In the genomic region with DNA sequence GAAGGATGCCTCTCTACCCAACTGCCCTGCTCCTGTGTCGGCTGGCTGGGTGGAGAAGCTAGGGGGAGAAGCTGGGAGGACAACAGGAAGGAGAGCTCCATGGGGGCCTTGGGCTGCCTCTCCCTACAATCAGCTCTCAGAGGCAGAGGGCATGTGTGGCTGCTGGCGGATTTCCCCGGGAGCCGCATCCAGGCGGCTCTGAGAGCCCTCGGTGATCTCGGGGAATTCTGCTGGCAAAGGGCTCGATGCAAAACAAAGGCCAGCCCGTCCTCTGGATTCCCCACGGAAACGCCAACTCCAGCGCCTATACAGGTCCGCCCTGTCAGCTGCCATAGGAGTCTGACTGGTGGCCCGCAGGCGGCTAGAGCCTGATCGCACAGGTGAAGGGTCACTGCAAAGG, we compare ENCODE assay signal across 13 cellular contexts. TPM values are rescaled to one million over a fixed set of nuclear protein-coding genes. Genes with fewer than 3 reads are reported as not detected.
A peak's percentile ranks its signal among the peaks of the same experiment; 100 is the strongest.
DNase-seq lines count a peak whose midpoint lies in the region; ATAC-seq, FAIRE-seq and TF ChIP-seq lines count a peak whose summit lies in the region.
"Had no signal": no experiment of that assay in that cellular context is flagged by ENCODE, and none has a peak within 500 bp of the region (broad histone marks: within the 10 kb centered on the region; RNA-seq: fewer than 3 reads in every experiment).

No MANE protein-coding gene starts in this region.

- no peak for TF ChIP-seq CTCF in chondrocyte (IDR thresholded peaks at IDR 0.05)
- no peak for TF ChIP-seq CTCF in tibial nerve (IDR thresholded peaks at IDR 0.05)
- TF ChIP-seq CTCF in prostate gland (IDR thresholded peaks at IDR 0.05): no peak
- no peak for TF ChIP-seq CTCF in D721Med (IDR thresholded peaks at IDR 0.05; ENCODE audit: insufficient read depth, missing control alignments)

- no peak for TF ChIP-seq EP300 in tibial nerve (IDR thresholded peaks at IDR 0.05)

- H3K4me3 Mint-ChIP-seq in activated CD4-positive, alpha-beta T cell treated with anti-CD3 and anti-CD28 coated beads for 36 hours: no peak overlapping the region
- H3K4me3 Mint-ChIP-seq in chondrocyte (ENCODE audit: unreplicated experiment): no peak overlapping the region
- no peak overlapping the region for H3K4me3 Mint-ChIP-seq in activated naive CD8-positive, alpha-beta T cell treated with anti-CD3 and anti-CD28 coated beads for 36 hours
- H3K4me3 Mint-ChIP-seq: activated CD8-positive, alpha-beta memory T cell treated with anti-CD3 and anti-CD28 coated beads, Interleukin-2, amount 10 ng/mL, durations not matched to agents 7 days and 5 days had no signal

- H3K4me3 ChIP-seq in tibial nerve (no peak overlapping the region), prostate gland (no peak overlapping the region)

- H3K4me1 Mint-ChIP-seq in activated CD4-positive, alpha-beta T cell treated with anti-CD3 and anti-CD28 coated beads for 36 hours: peaks cover 38% of the 10 kb centered on the region
- peaks cover 54% of the 10 kb centered on the region for H3K4me1 Mint-ChIP-seq in chondrocyte (ENCODE audit: low read depth)
- H3K4me1 Mint-ChIP-seq in activated naive CD8-positive, alpha-beta T cell treated with anti-CD3 and anti-CD28 coated beads for 36 hours: peaks cover 23% of the 10 kb centered on the region

- no peak for ATAC-seq in activated CD4-positive, alpha-beta T cell treated with anti-CD3 and anti-CD28 coated beads for 36 hours

- H3K36me3 ChIP-seq in tibial nerve: peaks cover 2 to 64% (median 11%) of the 10 kb centered on the region in 3 donors
- peaks cover 7 to 16% of the 10 kb centered on the region in 2 donors for H3K36me3 ChIP-seq in prostate gland

- H3K9me3 Mint-ChIP-seq in activated CD4-positive, alpha-beta T cell treated with anti-CD3 and anti-CD28 coated beads for 36 hours (ENCODE audit: low read depth): no peaks in the 10 kb centered on the region
- no peaks in the 10 kb centered on the region for H3K9me3 Mint-ChIP-seq in chondrocyte (ENCODE audit: low read depth)
- no peaks in the 10 kb centered on the region for H3K9me3 Mint-ChIP-seq in activated naive CD8-positive, alpha-beta T cell treated with anti-CD3 and anti-CD28 coated beads for 36 hours

- peak overlapping the region; percentile 80 for H3K27ac Mint-ChIP-seq in activated CD4-positive, alpha-beta T cell treated with anti-CD3 and anti-CD28 coated beads for 36 hours
- H3K27ac Mint-ChIP-seq in chondrocyte (ENCODE audit: unreplicated experiment): peak overlapping the region; percentile 100
- no peak overlapping the region for H3K27ac Mint-ChIP-seq in activated naive CD8-positive, alpha-beta T cell treated with anti-CD3 and anti-CD28 coated beads for 36 hours

- DNase-seq in activated CD4-positive, alpha-beta T cell treated with anti-CD3 and anti-CD28 coated beads for 36 hours: no peak
- DNase-seq in activated CD4-positive, alpha-beta T cell treated with anti-CD3 and anti-CD28 coated beads, Interleukin-2, amount 50 U/mL, for 4 hours: no peak
- no peak for DNase-seq in chondrocyte (ENCODE audit: low spot score)
- DNase-seq in lung microvascular endothelial cell (ENCODE audit: low read depth in 2 of 2): peak; percentile 73 to 79
- no peak for DNase-seq in tibial nerve (ENCODE audit: low spot score in 2 of 2)
- no peak for DNase-seq in prostate gland (ENCODE audit: low spot score)
- no peak for DNase-seq in D721Med (ENCODE audit: insufficient read length, low spot score)
- DNase-seq in activated naive CD8-positive, alpha-beta T cell treated with anti-CD3 and anti-CD28 coated beads for 36 hours: no peak
- DNase-seq: 8988T; activated CD8-positive, alpha-beta memory T cell treated with anti-CD3 and anti-CD28 coated beads, Interleukin-2, amount 10 ng/mL, durations not matched to agents 7 days and 5 days had no signal

- H3K4me1 ChIP-seq in tibial nerve (peaks cover 0 to 46% (median 36%) of the 10 kb centered on the region in 4 donors), prostate gland (replicated peaks) (no peaks in the 10 kb centered on the region)
- H3K4me1 ChIP-seq: parathyroid adenoma had no signal

- no peaks in the 10 kb centered on the region for H3K9me3 ChIP-seq in tibial nerve
- H3K9me3 ChIP-seq in prostate gland: no peaks in the 10 kb centered on the region

- H3K27ac ChIP-seq in tibial nerve (peak overlapping the region; percentile 46 to 90 (median 74)), prostate gland (no peak overlapping the region)
- H3K27ac ChIP-seq: parathyroid adenoma had no signal

- WGBS in tibial nerve, 2 donors: 49 to 57% methylated on average over 5 to 11 of the region's 16 CpGs
- WGBS in prostate gland: 66% methylated on average over 16 of the region's 16 CpGs

- intact Hi-C loops in activated CD4-positive, alpha-beta T cell treated with anti-CD3 and anti-CD28 coated beads for 36 hours (cut with DNase I, micrococcal nuclease): loop anchor here (2.0 kb wide), 2 partner anchors 19 to 71 kb away; no protein-coding TSS in a partner anchor
- intact Hi-C loops in prostate gland (cut with DNase I): no loop called here

- POLR2A ChIA-PET in activated CD4-positive, alpha-beta T cell treated with anti-CD3 and anti-CD28 coated beads for 36 hours (lab: Charles Lee): no interaction called here

- CTCF ChIA-PET in activated CD4-positive, alpha-beta T cell treated with anti-CD3 and anti-CD28 coated beads for 36 hours (lab: Charles Lee): interaction anchor here (0.5 to 4.0 kb wide), 6 partner anchors 18 to 69 kb away, joined by 3 to 29 read pairs (median 4); partner anchors contain the start of gene EVA1B

- H3K36me3 Mint-ChIP-seq in activated CD4-positive, alpha-beta T cell treated with anti-CD3 and anti-CD28 coated beads for 36 hours (ENCODE audit: low read depth): peaks cover 38% of the 10 kb centered on the region
- H3K36me3 Mint-ChIP-seq in chondrocyte (ENCODE audit: low read depth): peaks cover 27% of the 10 kb centered on the region
- peaks cover 13% of the 10 kb centered on the region for H3K36me3 Mint-ChIP-seq in activated naive CD8-positive, alpha-beta T cell treated with anti-CD3 and anti-CD28 coated beads for 36 hours

- no peak for FAIRE-seq in D721Med (lab: Jason Lieb, UNC)
- FAIRE-seq: colon, G401.6 had no signal

- no peak for TF ChIP-seq POLR2A in tibial nerve (IDR thresholded peaks at IDR 0.05)
- no peak for TF ChIP-seq POLR2A in prostate gland (IDR thresholded peaks at IDR 0.05)

- no peaks in the 10 kb centered on the region for H3K27me3 ChIP-seq in tibial nerve
- no peaks in the 10 kb centered on the region for H3K27me3 ChIP-seq in prostate gland (replicated peaks; ENCODE audit: insufficient read depth)

- no peaks in the 10 kb centered on the region for H3K27me3 Mint-ChIP-seq in activated CD4-positive, alpha-beta T cell treated with anti-CD3 and anti-CD28 coated beads for 36 hours
- H3K27me3 Mint-ChIP-seq in chondrocyte (ENCODE audit: low read depth): no peaks in the 10 kb centered on the region
- H3K27me3 Mint-ChIP-seq in activated naive CD8-positive, alpha-beta T cell treated with anti-CD3 and anti-CD28 coated beads for 36 hours: no peaks in the 10 kb centered on the region
- H3K27me3 Mint-ChIP-seq: activated CD8-positive, alpha-beta memory T cell treated with anti-CD3 and anti-CD28 coated beads, Interleukin-2, amount 10 ng/mL, durations not matched to agents 7 days and 5 days had no signal

RNA-seq across cellular contexts. Expression of gene EVA1B, which starts 26.4 kb away (rescaled TPM):
- 1 to 10 TPM; 2.7 to 3.1 TPM for total RNA-seq in activated CD4-positive, alpha-beta T cell treated with anti-CD3 and anti-CD28 coated beads for 36 hours
- total RNA-seq in chondrocyte: 55.7 to 88.4 TPM (median 85.2 TPM) in 3 replicates
- total RNA-seq in lung microvascular endothelial cell: 96.3 and 109 TPM in 2 replicates
- 100 to 1,000 TPM in 1 of 4 donors, 10 to 100 TPM in 3; 61.4 to 128 (median 86.3) TPM for total RNA-seq in tibial nerve
- total RNA-seq in prostate gland: 10 to 100 TPM; 67.1 to 78.7 TPM
- 1 to 10 TPM; 5.3 to 6.3 TPM for total RNA-seq in activated naive CD8-positive, alpha-beta T cell treated with anti-CD3 and anti-CD28 coated beads for 36 hours

RNA-seq across cellular contexts. Expression of gene STK40, which starts 35.9 kb away (rescaled TPM):
- total RNA-seq in activated CD4-positive, alpha-beta T cell treated with anti-CD3 and anti-CD28 coated beads for 36 hours: 10 to 100 TPM; 38.8 to 51.3 TPM
- total RNA-seq in chondrocyte (42.6 to 63.7 TPM (median 59.9 TPM) in 3 replicates), lung microvascular endothelial cell (11.3 and 21.6 TPM in 2 replicates), tibial nerve (10 to 100 TPM; 25.7 to 39.3 (median 30.0) TPM), prostate gland (100 to 1,000 TPM in 1 of 2 donors, 10 to 100 TPM in 1; 30.8 to 111 TPM)
- total RNA-seq in activated naive CD8-positive, alpha-beta T cell treated with anti-CD3 and anti-CD28 coated beads for 36 hours: 10 to 100 TPM; 43.1 to 51.5 TPM

RNA-seq across cellular contexts. Expression of gene SH3D21, which starts 43.7 kb away (rescaled TPM):
- total RNA-seq in activated CD4-positive, alpha-beta T cell treated with anti-CD3 and anti-CD28 coated beads for 36 hours: 10 to 100 TPM; 26.2 to 33.0 TPM
- total RNA-seq in chondrocyte (9.4 to 15.0 TPM (median 10.8 TPM) in 3 replicates), lung microvascular endothelial cell (0.44 and 0.99 TPM in 2 replicates), tibial nerve (1 to 10 TPM; 1.5 to 4.1 (median 2.4) TPM), prostate gland (10 to 100 TPM in 1 of 2 donors, 1 to 10 TPM in 1; 8.1 to 10.6 TPM)
- total RNA-seq in activated naive CD8-positive, alpha-beta T cell treated with anti-CD3 and anti-CD28 coated beads for 36 hours: 1 to 10 TPM; 9.3 to 9.4 TPM

RNA-seq across cellular contexts. Expression of gene LSM10, which starts 47.9 kb away (rescaled TPM):
- 10 to 100 TPM; 40.6 to 44.0 TPM for total RNA-seq in activated CD4-positive, alpha-beta T cell treated with anti-CD3 and anti-CD28 coated beads for 36 hours
- 45.0 to 47.3 TPM (median 45.7 TPM) in 3 replicates for total RNA-seq in chondrocyte
- 8.1 and 9.9 TPM in 2 replicates for total RNA-seq in lung microvascular endothelial cell
- 10 to 100 TPM; 10.2 to 75.6 (median 34.7) TPM for total RNA-seq in tibial nerve
- total RNA-seq in prostate gland: 10 to 100 TPM; 36.8 to 72.7 TPM
- 10 to 100 TPM; 64.1 to 66.8 TPM for total RNA-seq in activated naive CD8-positive, alpha-beta T cell treated with anti-CD3 and anti-CD28 coated beads for 36 hours

Comparison
In these comparisons a context has a peak if more than half of its experiments do, and no peak if none do; other contexts are left out.
1. DNase-seq: peak in lung microvascular endothelial cell (2 of 2); none in activated CD4-positive, alpha-beta T cell treated with anti-CD3 and anti-CD28 coated beads for 36 hours (single experiment), activated CD4-positive, alpha-beta T cell treated with anti-CD3 and anti-CD28 coated beads, Interleukin-2, amount 50 U/mL, for 4 hours (0 of 2), chondrocyte (single experiment), tibial nerve (0 of 2), prostate gland (single experiment), D721Med (single experiment) and activated naive CD8-positive, alpha-beta T cell treated with anti-CD3 and anti-CD28 coated beads for 36 hours (single experiment).
2. H3K27ac ChIP-seq: peak in tibial nerve (4 of 4); none in prostate gland (0 of 2).